Comparison of ENCODE assay signal across 8 cellular contexts in genomic region chr3:136787226-136787793, GRCh38. TPM values are rescaled to one million over a fixed set of nuclear protein-coding genes. Genes with fewer than 3 reads are reported as not detected.
A peak's percentile ranks its signal among the peaks of the same experiment; 100 is the strongest.
DNase-seq lines count a peak whose midpoint lies in the region; ATAC-seq, FAIRE-seq and TF ChIP-seq lines count a peak whose summit lies in the region.

No MANE protein-coding gene starts in this region.

- H3K36me3 Mint-ChIP-seq in astrocyte (ENCODE audit: low read depth, unreplicated experiment): no peaks in the 10 kb centered on the region

- H3K79me2 ChIP-seq in Loucy (ENCODE audit: insufficient read depth, low read length) (no peaks in the 10 kb centered on the region), astrocyte (ENCODE audit: insufficient read depth, low read length) (no peaks in the 10 kb centered on the region)

- H3K4me3 ChIP-seq in Loucy (ENCODE audit: low read length, poor library complexity, severe bottlenecking) (peak overlapping the region; percentile 38), astrocyte (ENCODE audit: insufficient read depth, low read depth, low read length) (peak overlapping the region; percentile 42), left lung (no peak overlapping the region), testis (no peak overlapping the region)

- DNase-seq in GM03348 (ENCODE audit: low spot score) (peak; percentile 36), astrocyte (ENCODE audit: low read depth) (peak; percentile 38), left lung (no peak), testis (peak; percentile 18), NCI-H526 (lab: John Stamatoyannopoulos, UW) (no peak), mesenteric fat pad (ENCODE audit: low spot score) (no peak)

- no peak overlapping the region for H3K4me3 Mint-ChIP-seq in astrocyte (ENCODE audit: unreplicated experiment)

- no peak for FAIRE-seq in astrocyte (lab: Jason Lieb, UNC)

- H3K27me3 ChIP-seq in Loucy (ENCODE audit: insufficient read depth, low read length, poor library complexity, severe bottlenecking) (no peaks in the 10 kb centered on the region), astrocyte (ENCODE audit: insufficient read depth, low read length) (no peaks in the 10 kb centered on the region), left lung (no peaks in the 10 kb centered on the region), testis (no peaks in the 10 kb centered on the region)

- H3K27ac Mint-ChIP-seq in astrocyte (ENCODE audit: unreplicated experiment): peak overlapping the region; percentile 96

- H3K4me2 ChIP-seq in Loucy (ENCODE audit: low read depth, low read length, poor library complexity, severe bottlenecking) (peak overlapping the region; percentile 55), astrocyte (ENCODE audit: low read length) (peak overlapping the region; percentile 80)

- H3K36me3 ChIP-seq in Loucy (ENCODE audit: insufficient read depth, low read length) (no peaks in the 10 kb centered on the region), astrocyte (ENCODE audit: insufficient read depth, low read length) (no peaks in the 10 kb centered on the region), left lung (no peaks in the 10 kb centered on the region), testis (ENCODE audit: low read depth, missing control alignments) (no peaks in the 10 kb centered on the region)

- peak overlapping the region; percentile 59 for H3K27ac ChIP-seq in astrocyte (ENCODE audit: low read depth, low read length)
- H3K27ac ChIP-seq in left lung: peak overlapping the region; percentile 62
- H3K27ac ChIP-seq in testis: peak overlapping the region; percentile 26 to 63

- H3K9me3 ChIP-seq in Loucy (ENCODE audit: insufficient read depth, low read depth, low read length): no peaks in the 10 kb centered on the region
- no peaks in the 10 kb centered on the region for H3K9me3 ChIP-seq in astrocyte (ENCODE audit: insufficient read depth, low read depth, low read length)
- no peaks in the 10 kb centered on the region for H3K9me3 ChIP-seq in left lung
- H3K9me3 ChIP-seq in testis: no peaks in the 10 kb centered on the region

- no peaks in the 10 kb centered on the region for H3K9me2 ChIP-seq in Loucy (replicated peaks; ENCODE audit: low read depth, low read length)

- TF ChIP-seq CTCF in Loucy (conservative IDR thresholded peaks at IDR 0.05; ENCODE audit: low read length) (no peak), astrocyte (IDR thresholded peaks at IDR 0.05; ENCODE audit: insufficient read depth, low read depth, low read length) (no peak), left lung (IDR thresholded peaks at IDR 0.05) (no peak), testis (IDR thresholded peaks at IDR 0.05) (no peak)

- no peaks in the 10 kb centered on the region for H3K9me3 Mint-ChIP-seq in astrocyte (ENCODE audit: unreplicated experiment)

- ATAC-seq in GM21447 (IDR thresholded peaks at IDR 0.05; ENCODE audit: unreplicated experiment) (peak; percentile 86), left lung (peak; percentile 51)

- intact Hi-C loops in left lung (cut with DNase I): no loop called here
- intact Hi-C loops in testis (cut with DNase I; ENCODE audit: low total_unique reads): no loop called here

- H2AFZ ChIP-seq in Loucy (ENCODE audit: low read length): peak overlapping the region; percentile 1
- peak overlapping the region; percentile 59 for H2AFZ ChIP-seq in astrocyte (ENCODE audit: low read depth, low read length)

- 44 to 46% methylated on average over 3 of the region's 3 CpGs for WGBS in testis, 2 donors

- H3F3A ChIP-seq in Loucy (ENCODE audit: low read depth): no peaks in the 10 kb centered on the region

- H4K20me1 ChIP-seq in Loucy (ENCODE audit: insufficient read depth, low read length, poor library complexity, severe bottlenecking) (no peaks in the 10 kb centered on the region), astrocyte (ENCODE audit: insufficient read depth, low read length) (no peaks in the 10 kb centered on the region)

- H3K9ac ChIP-seq in Loucy (ENCODE audit: low read depth, low read length, poor library complexity, severe bottlenecking) (peak overlapping the region; percentile 21), astrocyte (ENCODE audit: low read length) (peak overlapping the region; percentile 54)

- TF ChIP-seq POLR2A in testis (IDR thresholded peaks at IDR 0.05): no peak

- H3K4me1 ChIP-seq in Loucy (ENCODE audit: insufficient read depth, low read length, poor library complexity, severe bottlenecking): peaks cover 20% of the 10 kb centered on the region
- H3K4me1 ChIP-seq in astrocyte (ENCODE audit: insufficient read depth, low read length): peaks cover 10% of the 10 kb centered on the region
- peaks cover 0 to 14% of the 10 kb centered on the region in 2 donors for H3K4me1 ChIP-seq in left lung
- H3K4me1 ChIP-seq in testis: peaks cover 12% of the 10 kb centered on the region

- H3K27me3 Mint-ChIP-seq in astrocyte (ENCODE audit: low read depth, unreplicated experiment): peaks cover 7% of the 10 kb centered on the region

- H3K4me1 Mint-ChIP-seq in astrocyte (ENCODE audit: low read depth, unreplicated experiment): peaks cover 15% of the 10 kb centered on the region

RNA-seq across cellular contexts. Expression of gene SLC35G2, which starts 31.6 kb away (rescaled TPM):
- total RNA-seq in astrocyte (9.4 and 10.1 TPM in 2 replicates), left lung (1 to 10 TPM; 4.1 to 5.9 TPM), testis (10 to 100 TPM; 21.1 to 22.1 TPM), mesenteric fat pad (19.5 TPM)
- 22.4 TPM for polyA plus RNA-seq in testis (ENCODE audit: insufficient read depth, low read depth, low replicate concordance)

RNA-seq across cellular contexts. Expression of gene STAG1, which starts 35.1 kb away (rescaled TPM):
- total RNA-seq in astrocyte (24.1 and 24.2 TPM in 2 replicates), left lung (10 to 100 TPM; 29.6 to 41.4 TPM), testis (10 to 100 TPM; 40.2 to 45.3 TPM), mesenteric fat pad (41.8 TPM)
- 14.3 TPM for polyA plus RNA-seq in testis (ENCODE audit: insufficient read depth, low read depth, low replicate concordance)

Comparison
In these comparisons a context has a peak if more than half of its experiments do, and no peak if none do; other contexts are left out.
1. DNase-seq: peak in GM03348 (single experiment), astrocyte (single experiment) and testis (single experiment); none in left lung (0 of 2), NCI-H526 (0 of 2) and mesenteric fat pad (single experiment).
2. H3K4me3 ChIP-seq: peak in Loucy (single experiment) and astrocyte (single experiment); none in left lung (0 of 2) and testis (0 of 2).
3. Peak in every context shown above with its lines, with median percentiles within 50 percentile points of each other: H3K27ac ChIP-seq.